ENCODE assay signal across 24 cellular contexts in genomic region chr3:18379647-18380046, GRCh38. TPM values are rescaled to one million over a fixed set of nuclear protein-coding genes. Genes with fewer than 3 reads are reported as not detected.
DNase-seq lines count a peak whose midpoint lies in the region; ATAC-seq lines count a peak whose summit lies in the region.
"Had no signal": no experiment of that assay in that cellular context is flagged by ENCODE, and none has a peak within 500 bp of the region (broad histone marks: within the 10 kb centered on the region; RNA-seq: fewer than 3 reads in every experiment).

No MANE protein-coding gene starts in this region.

- POLR2A ChIA-PET in activated CD4-positive, alpha-beta T cell treated with anti-CD3 and anti-CD28 coated beads, Interleukin-2, amount 10 ng/mL, durations not matched to agents 7 days and 5 days (lab: Charles Lee) = no interaction called here

- peaks cover 81% of the 10 kb centered on the region for H3K36me3 Mint-ChIP-seq in activated CD4-positive, alpha-beta T cell treated with anti-CD3 and anti-CD28 coated beads, Interleukin-2, amount 10 ng/mL, durations not matched to agents 7 days and 5 days (ENCODE audit: low read depth)
- peaks cover 92% of the 10 kb centered on the region for H3K36me3 Mint-ChIP-seq in stimulated activated naive CD8-positive, alpha-beta T cell treated with anti-CD3 and anti-CD28 coated beads, Interleukin-15, Interleukin-2, amounts not matched to agents 100 ng/mL and 50 ng/mL, for 24 hours (ENCODE audit: low read depth)
- H3K36me3 Mint-ChIP-seq in activated T-helper 2 cell treated with anti-CD3 and anti-CD28 coated beads, Interferon-gamma antibody, Interleukin-2, Interleukin-4, amounts not matched to agents 10 μg/mL and 5 μg/mL and 100 μg/mL, durations not matched to agents 14 hours and 24 hours and 36 hours (ENCODE audit: low read depth) = peaks cover 90% of the 10 kb centered on the region
- peaks cover 15 to 24% of the 10 kb centered on the region in 2 donors for H3K36me3 Mint-ChIP-seq in stimulated activated naive B cell treated with anti-CD40 and anti-IgM and Interleukin-4, amounts not matched to agents 10 μg/mL and 1 μg/mL and 100 μg/mL, for 72 hours

- CTCF ChIA-PET in activated CD4-positive, alpha-beta T cell treated with anti-CD3 and anti-CD28 coated beads, Interleukin-2, amount 10 ng/mL, durations not matched to agents 7 days and 5 days (lab: Charles Lee) = interaction anchor here (0.5 to 0.8 kb wide), 2 partner anchors 13 to 165 kb away, joined by 3 to 4 read pairs; no protein-coding TSS in a partner anchor

- intact Hi-C loops in activated T-helper 2 cell treated with anti-CD3 and anti-CD28 coated beads, Interferon-gamma antibody, Interleukin-2, Interleukin-4, amounts not matched to agents 10 μg/mL and 5 μg/mL and 100 μg/mL, durations not matched to agents 14 hours and 24 hours and 36 hours (cut with micrococcal nuclease) = no loop called here
- intact Hi-C loops in Right ventricle myocardium inferior (cut with DNase I) = no loop called here

- no peak for ATAC-seq in stimulated activated naive CD8-positive, alpha-beta T cell treated with anti-CD3 and anti-CD28 coated beads, Interleukin-15, amount 100 ng/mL, for 72 hours
- ATAC-seq in stimulated activated naive B cell treated with anti-CD40 and anti-IgM and Interleukin-4, amounts not matched to agents 10 μg/mL and 1 μg/mL and 100 μg/mL, for 72 hours (replicated peaks) = no peak
- no peak for ATAC-seq in Right ventricle myocardium inferior
- ATAC-seq: GM12878; mucosa of descending colon; PC-3; stimulated activated effector memory CD8-positive, alpha-beta T cell treated with anti-CD3 and anti-CD28 coated beads, Interleukin-12 subunit alpha, Interleukin-12 subunit beta, amount 100 ng/mL, for 72 hours had no signal

- no peak overlapping the region for H3K4me3 Mint-ChIP-seq in activated CD4-positive, alpha-beta T cell treated with anti-CD3 and anti-CD28 coated beads, Interleukin-2, amount 10 ng/mL, durations not matched to agents 7 days and 5 days
- H3K4me3 Mint-ChIP-seq in stimulated activated naive CD8-positive, alpha-beta T cell treated with anti-CD3 and anti-CD28 coated beads, Interleukin-15, Interleukin-2, amounts not matched to agents 100 ng/mL and 50 ng/mL, for 24 hours = no peak overlapping the region
- H3K4me3 Mint-ChIP-seq in stimulated activated naive CD8-positive, alpha-beta T cell treated with anti-CD3 and anti-CD28 coated beads, Interleukin-15, amount 100 ng/mL, for 72 hours = peak overlapping the region in 1 of 2 donors; percentile 7
- no peak overlapping the region for H3K4me3 Mint-ChIP-seq in activated T-helper 2 cell treated with anti-CD3 and anti-CD28 coated beads, Interferon-gamma antibody, Interleukin-2, Interleukin-4, amounts not matched to agents 10 μg/mL and 5 μg/mL and 100 μg/mL, durations not matched to agents 14 hours and 24 hours and 36 hours (ENCODE audit: low read depth)
- no peak overlapping the region for H3K4me3 Mint-ChIP-seq in stimulated activated naive B cell treated with anti-CD40 and anti-IgM and Interleukin-4, amounts not matched to agents 10 μg/mL and 1 μg/mL and 100 μg/mL, for 72 hours
- H3K4me3 Mint-ChIP-seq: B cell; stimulated activated effector memory CD8-positive, alpha-beta T cell treated with anti-CD3 and anti-CD28 coated beads, Interleukin-12 subunit alpha, Interleukin-12 subunit beta, amount 100 ng/mL, for 72 hours; type B pancreatic cell had no signal

- H3K9me3 Mint-ChIP-seq in activated CD4-positive, alpha-beta T cell treated with anti-CD3 and anti-CD28 coated beads, Interleukin-2, amount 10 ng/mL, durations not matched to agents 7 days and 5 days = no peaks in the 10 kb centered on the region
- H3K9me3 Mint-ChIP-seq in stimulated activated naive CD8-positive, alpha-beta T cell treated with anti-CD3 and anti-CD28 coated beads, Interleukin-15, Interleukin-2, amounts not matched to agents 100 ng/mL and 50 ng/mL, for 24 hours = no peaks in the 10 kb centered on the region
- H3K9me3 Mint-ChIP-seq in stimulated activated naive CD8-positive, alpha-beta T cell treated with anti-CD3 and anti-CD28 coated beads, Interleukin-15, amount 100 ng/mL, for 72 hours = no peaks in the 10 kb centered on the region
- H3K9me3 Mint-ChIP-seq in activated T-helper 2 cell treated with anti-CD3 and anti-CD28 coated beads, Interferon-gamma antibody, Interleukin-2, Interleukin-4, amounts not matched to agents 10 μg/mL and 5 μg/mL and 100 μg/mL, durations not matched to agents 14 hours and 24 hours and 36 hours = no peaks in the 10 kb centered on the region
- no peaks in the 10 kb centered on the region for H3K9me3 Mint-ChIP-seq in stimulated activated naive B cell treated with anti-CD40 and anti-IgM and Interleukin-4, amounts not matched to agents 10 μg/mL and 1 μg/mL and 100 μg/mL, for 72 hours
- H3K9me3 Mint-ChIP-seq: stimulated activated effector memory CD8-positive, alpha-beta T cell treated with anti-CD3 and anti-CD28 coated beads, Interleukin-12 subunit alpha, Interleukin-12 subunit beta, amount 100 ng/mL, for 72 hours; type B pancreatic cell had no signal

- H3K27ac Mint-ChIP-seq in activated CD4-positive, alpha-beta T cell treated with anti-CD3 and anti-CD28 coated beads, Interleukin-2, amount 10 ng/mL, durations not matched to agents 7 days and 5 days = peak overlapping the region; percentile 19
- H3K27ac Mint-ChIP-seq in stimulated activated naive CD8-positive, alpha-beta T cell treated with anti-CD3 and anti-CD28 coated beads, Interleukin-15, Interleukin-2, amounts not matched to agents 100 ng/mL and 50 ng/mL, for 24 hours = peak overlapping the region; percentile 52
- peak overlapping the region in 1 of 2 donors; percentile 30 for H3K27ac Mint-ChIP-seq in stimulated activated naive CD8-positive, alpha-beta T cell treated with anti-CD3 and anti-CD28 coated beads, Interleukin-15, amount 100 ng/mL, for 72 hours
- peak overlapping the region; percentile 29 for H3K27ac Mint-ChIP-seq in activated T-helper 2 cell treated with anti-CD3 and anti-CD28 coated beads, Interferon-gamma antibody, Interleukin-2, Interleukin-4, amounts not matched to agents 10 μg/mL and 5 μg/mL and 100 μg/mL, durations not matched to agents 14 hours and 24 hours and 36 hours
- H3K27ac Mint-ChIP-seq in stimulated activated naive B cell treated with anti-CD40 and anti-IgM and Interleukin-4, amounts not matched to agents 10 μg/mL and 1 μg/mL and 100 μg/mL, for 72 hours = peak overlapping the region; percentile 62
- H3K27ac Mint-ChIP-seq: B cell, type B pancreatic cell had no signal

- peaks cover 81% of the 10 kb centered on the region for H3K4me1 Mint-ChIP-seq in activated CD4-positive, alpha-beta T cell treated with anti-CD3 and anti-CD28 coated beads, Interleukin-2, amount 10 ng/mL, durations not matched to agents 7 days and 5 days
- peaks cover 89% of the 10 kb centered on the region for H3K4me1 Mint-ChIP-seq in stimulated activated naive CD8-positive, alpha-beta T cell treated with anti-CD3 and anti-CD28 coated beads, Interleukin-15, Interleukin-2, amounts not matched to agents 100 ng/mL and 50 ng/mL, for 24 hours (ENCODE audit: low read depth)
- H3K4me1 Mint-ChIP-seq in stimulated activated naive CD8-positive, alpha-beta T cell treated with anti-CD3 and anti-CD28 coated beads, Interleukin-15, amount 100 ng/mL, for 72 hours = peaks cover 72% of the 10 kb centered on the region
- peaks cover 67% of the 10 kb centered on the region for H3K4me1 Mint-ChIP-seq in activated T-helper 2 cell treated with anti-CD3 and anti-CD28 coated beads, Interferon-gamma antibody, Interleukin-2, Interleukin-4, amounts not matched to agents 10 μg/mL and 5 μg/mL and 100 μg/mL, durations not matched to agents 14 hours and 24 hours and 36 hours (ENCODE audit: low read depth)
- H3K4me1 Mint-ChIP-seq in stimulated activated naive B cell treated with anti-CD40 and anti-IgM and Interleukin-4, amounts not matched to agents 10 μg/mL and 1 μg/mL and 100 μg/mL, for 72 hours = peaks cover 0 to 8% of the 10 kb centered on the region in 2 donors
- H3K4me1 Mint-ChIP-seq: B cell had no signal

- no peaks in the 10 kb centered on the region for H3K27me3 Mint-ChIP-seq in activated CD4-positive, alpha-beta T cell treated with anti-CD3 and anti-CD28 coated beads, Interleukin-2, amount 10 ng/mL, durations not matched to agents 7 days and 5 days
- no peaks in the 10 kb centered on the region for H3K27me3 Mint-ChIP-seq in stimulated activated naive CD8-positive, alpha-beta T cell treated with anti-CD3 and anti-CD28 coated beads, Interleukin-15, Interleukin-2, amounts not matched to agents 100 ng/mL and 50 ng/mL, for 24 hours
- H3K27me3 Mint-ChIP-seq in stimulated activated naive CD8-positive, alpha-beta T cell treated with anti-CD3 and anti-CD28 coated beads, Interleukin-15, amount 100 ng/mL, for 72 hours = no peaks in the 10 kb centered on the region
- no peaks in the 10 kb centered on the region for H3K27me3 Mint-ChIP-seq in activated T-helper 2 cell treated with anti-CD3 and anti-CD28 coated beads, Interferon-gamma antibody, Interleukin-2, Interleukin-4, amounts not matched to agents 10 μg/mL and 5 μg/mL and 100 μg/mL, durations not matched to agents 14 hours and 24 hours and 36 hours (ENCODE audit: low read depth)
- H3K27me3 Mint-ChIP-seq in stimulated activated naive B cell treated with anti-CD40 and anti-IgM and Interleukin-4, amounts not matched to agents 10 μg/mL and 1 μg/mL and 100 μg/mL, for 72 hours = no peaks in the 10 kb centered on the region
- H3K27me3 Mint-ChIP-seq: B cell, type B pancreatic cell had no signal

- no peak for DNase-seq in activated CD4-positive, alpha-beta T cell treated with anti-CD3 and anti-CD28 coated beads, Interleukin-2, amount 10 ng/mL, durations not matched to agents 7 days and 5 days
- no peak for DNase-seq in activated CD4-positive, alpha-beta T cell treated with anti-CD3 and anti-CD28 coated beads for 4 hours
- no peak for DNase-seq in stimulated activated naive CD8-positive, alpha-beta T cell treated with anti-CD3 and anti-CD28 coated beads, Interleukin-15, amount 100 ng/mL, for 72 hours
- no peak for DNase-seq in activated T-helper 2 cell treated with anti-CD3 and anti-CD28 coated beads, Interferon-gamma antibody, Interleukin-2, Interleukin-4, amounts not matched to agents 10 μg/mL and 5 μg/mL and 100 μg/mL, durations not matched to agents 14 hours and 24 hours and 36 hours (ENCODE audit: low spot score)
- no peak for DNase-seq in stimulated activated naive B cell treated with anti-CD40 and anti-IgM and Interleukin-4, amounts not matched to agents 10 μg/mL and 1 μg/mL and 100 μg/mL, for 72 hours
- DNase-seq in NCI-H524 (lab: John Stamatoyannopoulos, UW) = no peak
- no peak for DNase-seq in Right ventricle myocardium inferior (ENCODE audit: missing footprints)
- DNase-seq: ACHN; activated CD4-positive, alpha-beta T cell treated with anti-CD3 and anti-CD28 coated beads, Interleukin-2, amount 50 U/mL, for 1 hour; aorta; effector CD8-positive, alpha-beta T cell; GOT3; KG1; MG63; mucosa of descending colon; NCI-H1105 treated with DMSO at 0.1 percent for 48 hours; NCI-H187 treated with DMSO at 0.1 percent for 48 hours; ovary; PC-3 had no signal

RNA-seq across cellular contexts. Expression of gene SATB1, which starts 45.5 kb away (rescaled TPM):
- 100 to 1,000 TPM; 323 to 357 TPM for total RNA-seq in activated CD4-positive, alpha-beta T cell treated with anti-CD3 and anti-CD28 coated beads, Interleukin-2, amount 10 ng/mL, durations not matched to agents 7 days and 5 days
- total RNA-seq in activated T-helper 2 cell treated with anti-CD3 and anti-CD28 coated beads, Interferon-gamma antibody, Interleukin-2, Interleukin-4, amounts not matched to agents 10 μg/mL and 5 μg/mL and 100 μg/mL, durations not matched to agents 14 hours and 24 hours and 36 hours = 831 and 866 TPM in 2 replicates
- total RNA-seq in Right ventricle myocardium inferior = 41.6 TPM
